In genomic region chrX:140346711-140347110, GRCh38 we compare ENCODE assay signal across 34 cellular contexts.
DNase-seq lines count a peak whose midpoint lies in the region; TF ChIP-seq lines count a peak whose summit lies in the region.
"Had no signal": no experiment of that assay in that cellular context is flagged by ENCODE, and none has a peak within 500 bp of the region (broad histone marks: within the 10 kb centered on the region; RNA-seq: fewer than 3 reads in every experiment).

No MANE protein-coding gene starts in this region.

- intact Hi-C loops in adrenal gland (cut with DNase I) = no loop called here

- 21 to 38% (median 29%) methylated on average over 1 of the region's 1 CpG; no CpG with 5 or more reads in 1 of the 4 donors for WGBS in adrenal gland, 4 donors

- H3K4me3 ChIP-seq in adrenal gland = no peak overlapping the region
- no peak overlapping the region for H3K4me3 ChIP-seq in effector memory CD4-positive, alpha-beta T cell (ENCODE audit: insufficient read depth, low read depth, low read length, poor library complexity, severe bottlenecking)
- H3K4me3 ChIP-seq: cardiac muscle cell, colonic mucosa, heart right ventricle, left lung, skin epidermis, tibial artery had no signal

- no peaks in the 10 kb centered on the region for H3K4me1 ChIP-seq in adrenal gland (replicated peaks in 1 of 2)
- H3K4me1 ChIP-seq in effector memory CD4-positive, alpha-beta T cell (ENCODE audit: control insufficient read depth, insufficient read depth, low read length, poor library complexity, severe bottlenecking) = no peaks in the 10 kb centered on the region
- H3K4me1 ChIP-seq: colonic mucosa, foreskin keratinocyte, heart right ventricle, left lung, tibial artery had no signal

- no peaks in the 10 kb centered on the region for H3K36me3 ChIP-seq in adrenal gland (replicated peaks in 1 of 2)
- no peaks in the 10 kb centered on the region for H3K36me3 ChIP-seq in effector memory CD4-positive, alpha-beta T cell (ENCODE audit: control insufficient read depth, insufficient read depth, low read length)
- H3K36me3 ChIP-seq: cardiac muscle cell, colonic mucosa, heart right ventricle, left lung, tibial artery had no signal

- H3K27me3 ChIP-seq in adrenal gland = peaks cover 7% of the 10 kb centered on the region
- no peaks in the 10 kb centered on the region for H3K27me3 ChIP-seq in effector memory CD4-positive, alpha-beta T cell (replicated peaks; ENCODE audit: control insufficient read depth, insufficient read depth, low read length, poor library complexity, severe bottlenecking)
- H3K27me3 ChIP-seq: cardiac muscle cell, colonic mucosa, foreskin keratinocyte, heart right ventricle, left lung, tibial artery had no signal

- TF ChIP-seq POLR2A in adrenal gland (IDR thresholded peaks at IDR 0.05) = no peak

- TF ChIP-seq CTCF in adrenal gland (IDR thresholded peaks at IDR 0.05) = no peak

- peak; percentile 59 for DNase-seq in ELR (ENCODE audit: low read depth)
- DNase-seq in M059J (ENCODE audit: low read depth) = peak; percentile 69
- peak; percentile 5 for DNase-seq in iris pigment epithelial cell (ENCODE audit: low read depth)
- peak; percentile 19 for DNase-seq in retina
- no peak for DNase-seq in nucleus accumbens (lab: John Stamatoyannopoulos, UW)
- no peak for DNase-seq in adrenal gland
- DNase-seq in effector memory CD4-positive, alpha-beta T cell = no peak
- DNase-seq: activated B cell treated with CpG ODN at 0.5 μM for 24 hours; activated CD4-positive, alpha-beta T cell treated with anti-CD3 and anti-CD28 coated beads, Interleukin-2, amount 50 U/mL, for 48 hours; activated CD8-positive, alpha-beta memory T cell treated with anti-CD3 and anti-CD28 coated beads, Interleukin-2, amount 50 U/mL, for 48 hours; activated naive CD4-positive, alpha-beta T cell treated with anti-CD3 and anti-CD28 coated beads, Interleukin-2, amount 10 ng/mL, durations not matched to agents 7 days and 5 days; amygdala; Calu3; colonic mucosa; effector memory CD8-positive, alpha-beta T cell; heart right ventricle; KBM-7; left lung; MM.1S; naive thymus-derived CD4-positive, alpha-beta T cell; NCI-H1417; NCI-H2029 treated with DMSO at 0.1 percent for 48 hours; NCI-H2227 treated with DMSO at 0.1 percent for 48 hours; occipital lobe; RPMI8226; stimulated activated CD4-positive, alpha-beta T cell treated with anti-CD3 and anti-CD28 coated beads, Interleukin-1b, Interleukin-23, amount 100 ng/mL, for 48 hours; stimulated activated CD8-positive, alpha-beta memory T cell treated with anti-CD3 and anti-CD28 coated beads, Interleukin-4, amount 100 ng/mL, for 48 hours; stimulated activated naive CD8-positive, alpha-beta T cell treated with anti-CD3 and anti-CD28 coated beads, Interleukin-15, amount 100 ng/mL, for 72 hours; T-cell; tibial artery had no signal

- no peak overlapping the region for H3K27ac ChIP-seq in adrenal gland
- H3K27ac ChIP-seq in effector memory CD4-positive, alpha-beta T cell (ENCODE audit: insufficient read depth, low read length, poor library complexity, severe bottlenecking) = no peak overlapping the region
- H3K27ac ChIP-seq: C4-2B, cardiac muscle cell, colonic mucosa, foreskin keratinocyte, heart right ventricle, left lung, skin epidermis, tibial artery had no signal

- no peaks in the 10 kb centered on the region for H3K9me3 ChIP-seq in adrenal gland (replicated peaks in 1 of 3)
- no peaks in the 10 kb centered on the region for H3K9me3 ChIP-seq in effector memory CD4-positive, alpha-beta T cell (ENCODE audit: control insufficient read depth, low read length)
- H3K9me3 ChIP-seq: colonic mucosa, heart right ventricle, left lung, tibial artery had no signal

Comparison
In these comparisons a context has a peak if more than half of its experiments do, and no peak if none do; other contexts are left out.
1. DNase-seq: peak in ELR (single experiment), M059J (single experiment), iris pigment epithelial cell (single experiment) and retina (single experiment); none in nucleus accumbens (0 of 56), adrenal gland (0 of 7) and effector memory CD4-positive, alpha-beta T cell (0 of 3).